Comparison of ENCODE assay signal across 11 cellular contexts in the genomic region with DNA sequence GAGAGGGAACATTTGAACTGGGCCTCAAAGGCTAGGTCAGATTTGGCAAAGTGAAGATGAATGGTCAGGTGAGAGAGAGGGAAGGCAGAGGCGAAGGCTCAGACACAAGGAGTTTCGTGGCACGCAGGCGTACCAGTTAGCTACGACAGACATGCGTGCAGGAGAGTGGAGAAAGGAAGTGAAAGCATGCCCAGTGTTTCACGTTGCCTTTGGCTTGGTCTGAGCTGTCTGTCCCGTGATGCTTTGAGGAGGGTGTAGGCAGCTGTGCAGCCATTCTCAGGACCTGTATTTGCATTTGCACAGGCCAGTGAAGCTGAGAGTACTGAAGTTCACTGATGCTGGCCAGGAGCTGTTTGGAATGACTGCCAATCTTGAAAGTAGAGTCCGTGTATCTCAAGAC.
A peak's percentile ranks its signal among the peaks of the same experiment; 100 is the strongest.
DNase-seq lines count a peak whose midpoint lies in the region; ATAC-seq and TF ChIP-seq lines count a peak whose summit lies in the region.
"Had no signal": no experiment of that assay in that cellular context is flagged by ENCODE, and none has a peak within 500 bp of the region (broad histone marks: within the 10 kb centered on the region; RNA-seq: fewer than 3 reads in every experiment).

No MANE protein-coding gene starts in this region.

- no peak overlapping the region for H3K9ac ChIP-seq in muscle layer of colon (ENCODE audit: low read length)

- H3K4me1 Mint-ChIP-seq in IgD-negative memory B cell = peaks cover 20 to 23% (median 21%) of the 10 kb centered on the region in 3 donors

- peak overlapping the region; percentile 54 to 86 (median 75) for H3K27ac Mint-ChIP-seq in IgD-negative memory B cell

- ATAC-seq in GM18870 (IDR thresholded peaks at IDR 0.05; ENCODE audit: unreplicated experiment) = peak; percentile 98
- peak; percentile 98 for ATAC-seq in HG02588 (IDR thresholded peaks at IDR 0.05; ENCODE audit: unreplicated experiment)
- no peak for ATAC-seq in omental fat pad (ENCODE audit: low FRiP score)
- ATAC-seq: left colon had no signal

- H3K4me3 ChIP-seq in muscle layer of colon (ENCODE audit: low read depth in 1 of 2, low read length in 2 of 2) = peak overlapping the region in 1 of 2 donors; percentile 56

- no peak for TF ChIP-seq CTCF in omental fat pad (IDR thresholded peaks at IDR 0.05)

- no peaks in the 10 kb centered on the region for H3K9me3 ChIP-seq in muscle layer of colon (ENCODE audit: low read length)

- peaks cover 20% of the 10 kb centered on the region for H3K4me1 ChIP-seq in muscle layer of colon (ENCODE audit: insufficient read depth, low read length)

- peaks cover 15% of the 10 kb centered on the region for H3K27me3 Mint-ChIP-seq in IgD-negative memory B cell

- peak overlapping the region; percentile 10 to 83 (median 54) for H3K4me3 Mint-ChIP-seq in IgD-negative memory B cell

- H3K36me3 ChIP-seq in muscle layer of colon (ENCODE audit: insufficient read depth, low read length) = no peaks in the 10 kb centered on the region

- no peaks in the 10 kb centered on the region for H3K36me3 Mint-ChIP-seq in IgD-negative memory B cell

- peak overlapping the region; percentile 49 for H3K27ac ChIP-seq in muscle layer of colon (ENCODE audit: low read depth, low read length)

- no peaks in the 10 kb centered on the region for H3K27me3 ChIP-seq in muscle layer of colon (ENCODE audit: control insufficient read depth in 1 of 2, insufficient read depth in 2 of 2, low read length in 2 of 2)

- H3K9me3 Mint-ChIP-seq in IgD-negative memory B cell = no peaks in the 10 kb centered on the region

- intact Hi-C loops in cardiac septum (cut with DNase I) = no loop called here

- DNase-seq in cardiac septum (ENCODE audit: low spot score) (no peak), omental fat pad (ENCODE audit: low spot score) (no peak), SW 1271 (lab: John Stamatoyannopoulos, UW) (no peak), NCI-H1417 treated with DMSO at 0.1 percent for 48 hours (lab: John Stamatoyannopoulos, UW) (no peak)
- DNase-seq: NCI-H2029 treated with DMSO at 0.1 percent for 48 hours; stimulated activated CD4-positive, alpha-beta T cell treated with anti-CD3 and anti-CD28 coated beads, Interleukin-4, amount 100 ng/mL, for 24 hours had no signal
